In genomic region chr19:1251233-1251502, GRCh38 we compare ENCODE assay signal across 8 cellular contexts. TPM values are rescaled to one million over a fixed set of nuclear protein-coding genes. Genes with fewer than 3 reads are reported as not detected.
DNase-seq lines count a peak whose midpoint lies in the region; ATAC-seq and TF ChIP-seq lines count a peak whose summit lies in the region.

No MANE protein-coding gene starts in this region.

- intact Hi-C loops in esophagus muscularis mucosa (cut with DNase I) = no loop called here

- H2AFZ ChIP-seq in SU-DHL-6 (ENCODE audit: low read depth, low read length, severe bottlenecking) (no peak overlapping the region), neural cell (ENCODE audit: low read depth, low read length) (no peak overlapping the region)

- H3K27me3 ChIP-seq in SU-DHL-6 (ENCODE audit: low read length) = no peaks in the 10 kb centered on the region
- peaks cover 0 to 3% (median 0%) of the 10 kb centered on the region in 4 donors for H3K27me3 ChIP-seq in esophagus muscularis mucosa
- no peaks in the 10 kb centered on the region for H3K27me3 ChIP-seq in neural cell (ENCODE audit: insufficient read depth, low read depth, low read length)

- peak; percentile 79 for DNase-seq in stimulated activated CD4-positive, alpha-beta T cell treated with anti-CD3 and anti-CD28 coated beads, Interleukin-15, amount 100 ng/mL, for 24 hours
- no peak for DNase-seq in stimulated activated CD4-positive, alpha-beta T cell treated with anti-CD3 and anti-CD28 coated beads, Interleukin-2, amount 100 ng/mL, for 24 hours
- DNase-seq in esophagus muscularis mucosa (ENCODE audit: extremely low spot score) = no peak
- DNase-seq in cerebellar nuclear complex (lab: John Stamatoyannopoulos, UW) = no peak

- H3K4me2 ChIP-seq in SU-DHL-6 (ENCODE audit: low read depth, low read length, poor library complexity, severe bottlenecking) (peak overlapping the region; percentile 85), neural cell (ENCODE audit: low read length) (peak overlapping the region; percentile 86)

- ATAC-seq in GM21360 (IDR thresholded peaks at IDR 0.05; ENCODE audit: unreplicated experiment) (no peak), GM21447 (IDR thresholded peaks at IDR 0.05; ENCODE audit: unreplicated experiment) (no peak)

- peaks cover 52 to 81% (median 71%) of the 10 kb centered on the region in 4 donors for H3K4me1 ChIP-seq in esophagus muscularis mucosa

- H3K79me2 ChIP-seq in SU-DHL-6 (ENCODE audit: insufficient read depth, low read length) (peaks cover 27% of the 10 kb centered on the region), neural cell (replicated peaks; ENCODE audit: insufficient read depth, low read length) (peaks cover 58% of the 10 kb centered on the region)

- WGBS in esophagus muscularis mucosa = 2% methylated on average over 5 of the region's 11 CpGs

- no peak for TF ChIP-seq POLR2A in esophagus muscularis mucosa (IDR thresholded peaks at IDR 0.05; ENCODE audit: low read depth)

- H3K9ac ChIP-seq in SU-DHL-6 (ENCODE audit: low read length) (peak overlapping the region; percentile 98), neural cell (ENCODE audit: low read length) (peak overlapping the region; percentile 99)

- H4K20me1 ChIP-seq in SU-DHL-6 (ENCODE audit: low read depth, low read length) (no peaks in the 10 kb centered on the region), neural cell (ENCODE audit: insufficient read depth) (peaks cover 4% of the 10 kb centered on the region)

- H3K9me2 ChIP-seq in SU-DHL-6 (replicated peaks; ENCODE audit: insufficient read depth, low read length) = no peaks in the 10 kb centered on the region
- H3K9me2 ChIP-seq in neural cell (ENCODE audit: insufficient read depth, low read length) = no peaks in the 10 kb centered on the region

- TF ChIP-seq CTCF in SU-DHL-6 (IDR thresholded peaks at IDR 0.05; ENCODE audit: insufficient read depth, low read length, poor library complexity, severe bottlenecking) = no peak
- no peak for TF ChIP-seq CTCF in esophagus muscularis mucosa (IDR thresholded peaks at IDR 0.05)
- TF ChIP-seq CTCF in neural cell (IDR thresholded peaks at IDR 0.05; ENCODE audit: poor library complexity, severe bottlenecking) = no peak

- TF ChIP-seq RAD21 in neural cell (conservative IDR thresholded peaks at IDR 0.05) = no peak

- H3F3A ChIP-seq in SU-DHL-6 (ENCODE audit: insufficient read depth) (peaks cover 20% of the 10 kb centered on the region; the same call in 1 of the 2 replicates), neural cell (ENCODE audit: insufficient read depth, low read length, poor library complexity, severe bottlenecking) (no peaks in the 10 kb centered on the region)

- H3K27ac ChIP-seq in SU-DHL-6 (ENCODE audit: low read depth, low read length) (peak overlapping the region; percentile 92), esophagus muscularis mucosa (replicated peaks in 1 of 4) (peak overlapping the region; percentile 99 to 100 (median 100)), neural cell (ENCODE audit: low read length) (peak overlapping the region; percentile 98)

- TF ChIP-seq EP300 in esophagus muscularis mucosa (IDR thresholded peaks at IDR 0.05) = no peak
- TF ChIP-seq EP300 in neural cell (conservative IDR thresholded peaks at IDR 0.05; ENCODE audit: poor library complexity, severe bottlenecking) = no peak

- H3K4me3 ChIP-seq in SU-DHL-6 (ENCODE audit: insufficient read depth, low read length, poor library complexity, severe bottlenecking) = peak overlapping the region; percentile 99
- peak overlapping the region; percentile 77 to 89 (median 82) for H3K4me3 ChIP-seq in esophagus muscularis mucosa
- H3K4me3 ChIP-seq in neural cell (ENCODE audit: low read length) = peak overlapping the region; percentile 93

- H3K36me3 ChIP-seq in SU-DHL-6 (ENCODE audit: low read length) (no peaks in the 10 kb centered on the region), esophagus muscularis mucosa (peaks cover 27 to 50% (median 44%) of the 10 kb centered on the region in 4 donors), neural cell (ENCODE audit: insufficient read depth, low read length) (no peaks in the 10 kb centered on the region)

- H3K9me3 ChIP-seq in SU-DHL-6 (ENCODE audit: insufficient read depth, low read length) (no peaks in the 10 kb centered on the region), esophagus muscularis mucosa (no peaks in the 10 kb centered on the region), neural cell (ENCODE audit: low read length) (no peaks in the 10 kb centered on the region)

TF ChIP-seq in neural cell, 6 proteins besides CTCF, POLR2A, EP300 and RAD21:
- TF ChIP-seq, protein P1, sequence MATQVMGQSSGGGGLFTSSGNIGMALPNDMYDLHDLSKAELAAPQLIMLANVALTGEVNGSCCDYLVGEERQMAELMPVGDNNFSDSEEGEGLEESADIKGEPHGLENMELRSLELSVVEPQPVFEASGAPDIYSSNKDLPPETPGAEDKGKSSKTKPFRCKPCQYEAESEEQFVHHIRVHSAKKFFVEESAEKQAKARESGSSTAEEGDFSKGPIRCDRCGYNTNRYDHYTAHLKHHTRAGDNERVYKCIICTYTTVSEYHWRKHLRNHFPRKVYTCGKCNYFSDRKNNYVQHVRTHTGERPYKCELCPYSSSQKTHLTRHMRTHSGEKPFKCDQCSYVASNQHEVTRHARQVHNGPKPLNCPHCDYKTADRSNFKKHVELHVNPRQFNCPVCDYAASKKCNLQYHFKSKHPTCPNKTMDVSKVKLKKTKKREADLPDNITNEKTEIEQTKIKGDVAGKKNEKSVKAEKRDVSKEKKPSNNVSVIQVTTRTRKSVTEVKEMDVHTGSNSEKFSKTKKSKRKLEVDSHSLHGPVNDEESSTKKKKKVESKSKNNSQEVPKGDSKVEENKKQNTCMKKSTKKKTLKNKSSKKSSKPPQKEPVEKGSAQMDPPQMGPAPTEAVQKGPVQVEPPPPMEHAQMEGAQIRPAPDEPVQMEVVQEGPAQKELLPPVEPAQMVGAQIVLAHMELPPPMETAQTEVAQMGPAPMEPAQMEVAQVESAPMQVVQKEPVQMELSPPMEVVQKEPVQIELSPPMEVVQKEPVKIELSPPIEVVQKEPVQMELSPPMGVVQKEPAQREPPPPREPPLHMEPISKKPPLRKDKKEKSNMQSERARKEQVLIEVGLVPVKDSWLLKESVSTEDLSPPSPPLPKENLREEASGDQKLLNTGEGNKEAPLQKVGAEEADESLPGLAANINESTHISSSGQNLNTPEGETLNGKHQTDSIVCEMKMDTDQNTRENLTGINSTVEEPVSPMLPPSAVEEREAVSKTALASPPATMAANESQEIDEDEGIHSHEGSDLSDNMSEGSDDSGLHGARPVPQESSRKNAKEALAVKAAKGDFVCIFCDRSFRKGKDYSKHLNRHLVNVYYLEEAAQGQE (IDR thresholded peaks at IDR 0.05; ENCODE audit: borderline replicate concordance) = peak; percentile 13
- no peak for TF ChIP-seq POLR2AphosphoS5 (IDR thresholded peaks at IDR 0.05)

RNA-seq across cellular contexts. Expression of gene MIDN, which starts 2.8 kb away (rescaled TPM):
- total RNA-seq in esophagus muscularis mucosa = 10 to 100 TPM; 20.3 to 72.2 (median 31.8) TPM
- 24.8 and 28.3 TPM in 2 replicates for polyA plus RNA-seq in neural cell
- polyA minus RNA-seq in neural cell = 56.4 and 57.9 TPM in 2 replicates

RNA-seq across cellular contexts. Expression of gene ATP5F1D, which starts 9.6 kb away (rescaled TPM):
- 100 to 1,000 TPM in 2 of 4 donors, 10 to 100 TPM in 2; 77.5 to 140 (median 109) TPM for total RNA-seq in esophagus muscularis mucosa
- polyA plus RNA-seq in neural cell = 22.8 and 47.8 TPM in 2 replicates
- polyA minus RNA-seq in neural cell = 9.0 and 13.3 TPM in 2 replicates

RNA-seq across cellular contexts. Expression of gene CBARP, which starts 13.4 kb away (rescaled TPM):
- total RNA-seq in esophagus muscularis mucosa = 1 to 10 TPM in 1 of 4 donors, under 1 TPM in 2, not detected in 1; 0.58 to 1.0 (median 0.99) TPM
- polyA plus RNA-seq in neural cell = 18.2 and 24.5 TPM in 2 replicates
- 16.6 and 21.7 TPM in 2 replicates for polyA minus RNA-seq in neural cell

RNA-seq across cellular contexts. Expression of gene CIRBP, which starts 18.0 kb away (rescaled TPM):
- 100 to 1,000 TPM; 236 to 601 (median 429) TPM for total RNA-seq in esophagus muscularis mucosa
- 1,663 and 1,665 TPM in 2 replicates for polyA plus RNA-seq in neural cell
- polyA minus RNA-seq in neural cell = 542 and 651 TPM in 2 replicates

RNA-seq across cellular contexts. Expression of gene FAM174C, which starts 24.2 kb away (rescaled TPM):
- total RNA-seq in esophagus muscularis mucosa = 10 to 100 TPM; 24.9 to 58.9 (median 43.6) TPM
- polyA plus RNA-seq in neural cell = 21.7 and 28.4 TPM in 2 replicates
- polyA minus RNA-seq in neural cell = 5.1 and 7.5 TPM in 2 replicates
